8 cellular contexts compared by ENCODE assay signal in genomic region chr4:6687947-6688878, GRCh38. TPM values are rescaled to one million over a fixed set of nuclear protein-coding genes. Genes with fewer than 3 reads are reported as not detected.
DNase-seq lines count a peak whose midpoint lies in the region; ATAC-seq and TF ChIP-seq lines count a peak whose summit lies in the region.

No MANE protein-coding gene starts in this region.

- H3K9me3 Mint-ChIP-seq in immature natural killer cell = no peaks in the 10 kb centered on the region

- no peaks in the 10 kb centered on the region for H3K9me3 ChIP-seq in upper lobe of right lung

- no peak for ATAC-seq in upper lobe of right lung
- no peak for ATAC-seq in GM21447 (IDR thresholded peaks at IDR 0.05; ENCODE audit: unreplicated experiment)

- no peaks in the 10 kb centered on the region for H3K36me3 ChIP-seq in upper lobe of right lung

- peaks cover 76 to 77% of the 10 kb centered on the region in 2 donors for H3K4me1 Mint-ChIP-seq in immature natural killer cell

- H3K27me3 ChIP-seq in upper lobe of right lung = no peaks in the 10 kb centered on the region

- H3K27me3 Mint-ChIP-seq in immature natural killer cell (ENCODE audit: low read depth in 3 of 3) = peaks cover 3 to 17% (median 9%) of the 10 kb centered on the region in 3 donors

- TF ChIP-seq CTCF in VCaP (conservative IDR thresholded peaks at IDR 0.05) (peak; percentile 83), upper lobe of right lung (IDR thresholded peaks at IDR 0.05) (no peak)

- H3K27ac Mint-ChIP-seq in immature natural killer cell = peak overlapping the region; percentile 97 to 100 (median 99)

- H3K4me3 Mint-ChIP-seq in immature natural killer cell = peak overlapping the region; percentile 92 to 98 (median 97)

- peaks cover 0 to 14% (median 4%) of the 10 kb centered on the region in 3 donors for H3K36me3 Mint-ChIP-seq in immature natural killer cell

- intact Hi-C loops in upper lobe of right lung (cut with DNase I) = no loop called here

- peak; percentile 16 for DNase-seq in activated T-cell treated with anti-CD3 and anti-CD28 coated beads, Interleukin-2, amount 50 U/mL, for 1 hour
- DNase-seq in activated T-cell treated with anti-CD3 and anti-CD28 coated beads, Interleukin-2, amount 50 U/mL, for 48 hours = no peak
- DNase-seq in immature natural killer cell (no peak), upper lobe of right lung (no peak), epidermal melanocyte (ENCODE audit: insufficient read length, low spot score) (no peak), middle frontal gyrus (ENCODE audit: extremely low spot score, low spot score) (no peak)

- H3K4me3 ChIP-seq in upper lobe of right lung = no peak overlapping the region

- H3K27ac ChIP-seq in VCaP = peak overlapping the region; percentile 73
- H3K27ac ChIP-seq in upper lobe of right lung = peak overlapping the region; percentile 80

- H3K4me1 ChIP-seq in upper lobe of right lung = peaks cover 18% of the 10 kb centered on the region

RNA-seq across cellular contexts. Expression of gene S100P, which starts 5.5 kb away (rescaled TPM):
- 1 to 10 TPM in 1 of 3 donors, not detected in 2; 1.5 TPM for polyA plus RNA-seq in immature natural killer cell
- 3.6 TPM for total RNA-seq in upper lobe of right lung

RNA-seq across cellular contexts. Expression of gene MRFAP1L1, which starts 21.5 kb away (rescaled TPM):
- 100 to 1,000 TPM in 2 of 3 donors, 10 to 100 TPM in 1; 81.3 to 159 (median 139) TPM for polyA plus RNA-seq in immature natural killer cell
- 46.6 TPM for total RNA-seq in upper lobe of right lung

RNA-seq across cellular contexts. Expression of gene BLOC1S4, which starts 27.8 kb away (rescaled TPM):
- polyA plus RNA-seq in immature natural killer cell = 10 to 100 TPM; 53.5 to 65.8 (median 54.2) TPM
- total RNA-seq in upper lobe of right lung = 10.7 TPM

RNA-seq across cellular contexts. Expression of gene MRFAP1, which starts 47.7 kb away (rescaled TPM):
- polyA plus RNA-seq in immature natural killer cell = 100 to 1,000 TPM; 143 to 174 (median 161) TPM
- total RNA-seq in upper lobe of right lung = 235 TPM
